In genomic region chr9:86413966-86414880, GRCh38 we compare ENCODE assay signal across 1 cellular context.
TF ChIP-seq lines count a peak whose summit lies in the region.

No MANE protein-coding gene starts in this region.

TF ChIP-seq in WTC11, 78 proteins besides CTCF, POLR2A, EP300 and RAD21 (continued from another document):
- TF ChIP-seq ZNF281 (CRISPR knock-in tag; IDR thresholded peaks at IDR 0.05): no peak
- TF ChIP-seq STAT6 (CRISPR knock-in tag; conservative IDR thresholded peaks at IDR 0.05; ENCODE audit: low read depth): no peak
